17 cellular contexts compared by ENCODE assay signal in the genomic region with DNA sequence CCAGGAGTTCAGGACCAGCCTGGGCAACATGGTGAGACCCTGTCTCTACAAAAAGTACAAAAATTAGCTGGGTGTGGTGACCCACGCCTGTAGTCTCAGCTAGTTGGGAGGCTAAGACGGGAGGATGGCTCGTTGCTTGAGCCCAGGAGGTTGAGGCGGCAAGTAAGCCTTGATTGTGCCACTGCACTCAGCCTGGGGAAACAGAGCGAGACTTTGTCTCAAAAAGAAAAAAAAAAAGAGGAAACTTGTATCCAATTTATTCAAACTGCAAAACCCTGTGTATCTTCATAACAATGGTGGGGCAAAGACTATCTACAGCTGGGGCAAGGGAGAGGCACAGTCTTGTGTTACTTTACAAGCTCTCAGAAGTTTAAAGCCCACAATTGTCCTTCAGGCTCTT. TPM values are rescaled to one million over a fixed set of nuclear protein-coding genes. Genes with fewer than 3 reads are reported as not detected.
DNase-seq lines count a peak whose midpoint lies in the region; ATAC-seq and TF ChIP-seq lines count a peak whose summit lies in the region.
"Had no signal": no experiment of that assay in that cellular context is flagged by ENCODE, and none has a peak within 500 bp of the region (broad histone marks: within the 10 kb centered on the region; RNA-seq: fewer than 3 reads in every experiment).

No MANE protein-coding gene starts in this region.

- no peak for ATAC-seq in HG02852 (IDR thresholded peaks at IDR 0.05; ENCODE audit: unreplicated experiment)
- ATAC-seq: K562, right cardiac atrium had no signal

- H3K4me2 ChIP-seq in BLaER1 (peak overlapping the region; percentile 93), DOHH2 (ENCODE audit: low read length) (peak overlapping the region; percentile 98)
- H3K4me2 ChIP-seq: PC-9, SK-N-SH had no signal

- no peak overlapping the region for H3K9ac ChIP-seq in BLaER1
- H3K9ac ChIP-seq: SK-N-SH had no signal

- H4K20me1 ChIP-seq in BLaER1 = no peaks in the 10 kb centered on the region
- no peaks in the 10 kb centered on the region for H4K20me1 ChIP-seq in DOHH2 (ENCODE audit: control insufficient read depth, insufficient read depth, low read depth, low read length)

- no peak for TF ChIP-seq CTCF in DOHH2 (IDR thresholded peaks at IDR 0.05; ENCODE audit: low read depth, low read length, poor library complexity, severe bottlenecking)

- DNase-seq in SJSA1 (ENCODE audit: low read depth in 1 of 2, low spot score in 2 of 2) (no peak), mesenteric fat pad (ENCODE audit: low spot score) (peak; percentile 45), T-helper 2 cell (no peak), DMS79 treated with DMSO at 0.1 percent for 48 hours (lab: John Stamatoyannopoulos, UW) (no peak)
- DNase-seq: GDM1, hippocampal formation, kidney glomerular epithelial cell, NCI-H1105 treated with DMSO at 0.1 percent for 48 hours, NCI-H69, nucleus accumbens, PC-9, right cardiac atrium, SK-N-SH had no signal

- H3K79me2 ChIP-seq in DOHH2 (ENCODE audit: control insufficient read depth, low read length) = peaks cover 49% of the 10 kb centered on the region

- H3K4me1 ChIP-seq in BLaER1 = peaks cover 58% of the 10 kb centered on the region
- peaks cover 95% of the 10 kb centered on the region for H3K4me1 ChIP-seq in DOHH2 (ENCODE audit: control insufficient read depth, low read length)
- peaks cover 75% of the 10 kb centered on the region for H3K4me1 ChIP-seq in SJSA1 (replicated peaks)

- H3K9me2 ChIP-seq in DOHH2 (replicated peaks; ENCODE audit: control insufficient read depth, low read length) = no peaks in the 10 kb centered on the region
- H3K9me2 ChIP-seq: SK-N-SH had no signal

- H3K27ac ChIP-seq in BLaER1 (no peak overlapping the region), DOHH2 (ENCODE audit: low read depth, low read length) (peak overlapping the region; percentile 100), SJSA1 (peak overlapping the region; percentile 66)
- H3K27ac ChIP-seq: PC-9 had no signal

- H3K4me3 ChIP-seq in BLaER1 (no peak overlapping the region), DOHH2 (ENCODE audit: low read length) (peak overlapping the region; percentile 37), SJSA1 (no peak overlapping the region)
- H3K4me3 ChIP-seq: K562, PC-9 had no signal

- no peaks in the 10 kb centered on the region for H3K27me3 ChIP-seq in BLaER1
- H3K27me3 ChIP-seq in DOHH2 (ENCODE audit: control insufficient read depth, low read length) = no peaks in the 10 kb centered on the region
- H3K27me3 ChIP-seq in SJSA1 (replicated peaks) = no peaks in the 10 kb centered on the region

- H3K36me3 ChIP-seq in BLaER1 = no peaks in the 10 kb centered on the region
- peaks cover 63% of the 10 kb centered on the region for H3K36me3 ChIP-seq in DOHH2 (ENCODE audit: control insufficient read depth, low read length)
- no peaks in the 10 kb centered on the region for H3K36me3 ChIP-seq in SJSA1

- H3K9me3 ChIP-seq in BLaER1 (no peaks in the 10 kb centered on the region), DOHH2 (ENCODE audit: control insufficient read depth, insufficient read depth, low read length) (no peaks in the 10 kb centered on the region), SJSA1 (replicated peaks) (no peaks in the 10 kb centered on the region)
- H3K9me3 ChIP-seq: SK-N-SH had no signal

- peaks cover 68% of the 10 kb centered on the region for H3F3A ChIP-seq in DOHH2 (ENCODE audit: control insufficient read depth, insufficient read depth)

RNA-seq across cellular contexts. Expression of a gene that starts 21.5 kb away (rescaled TPM):
- not detected in 2 replicates for total RNA-seq in SJSA1 (2014; rRNA removed; shearing (Covaris generic))
- total RNA-seq in mesenteric fat pad = 0.29 TPM

RNA-seq across cellular contexts. Expression of a gene that starts 28.9 kb away (rescaled TPM):
- 53.3 and 99.4 TPM in 2 replicates for total RNA-seq in SJSA1 (2014; rRNA removed; shearing (Covaris generic))
- 36.4 TPM for total RNA-seq in mesenteric fat pad

RNA-seq across cellular contexts. Expression of a gene that starts 59.3 kb away (rescaled TPM):
- 16.7 and 26.8 TPM in 2 replicates for total RNA-seq in SJSA1 (2014; rRNA removed; shearing (Covaris generic))
- total RNA-seq in mesenteric fat pad = 21.9 TPM
